ENCODE assay signal across 20 cellular contexts in genomic region chr2:64217198-64217869, GRCh38.
"Had no signal": no experiment of that assay in that cellular context is flagged by ENCODE, and none has a peak within 500 bp of the region (broad histone marks: within the 10 kb centered on the region; RNA-seq: fewer than 3 reads in every experiment).

No MANE protein-coding gene starts in this region.

- H3K36me3 ChIP-seq: right atrium auricular region, suprapubic skin, WERI-Rb-1 had no signal

- H3K4me3 Mint-ChIP-seq: activated CD4-positive, alpha-beta T cell treated with anti-CD3 and anti-CD28 coated beads, Interleukin-2, amount 10 ng/mL, durations not matched to agents 24 days and 14 days; dendritic cell treated with granulocyte-macrophage colony-stimulating factor and Interleukin-4, amounts not matched to agents 40 ng/mL and 50 ng/mL, for 4 days; naive thymus-derived CD8-positive, alpha-beta T cell; type B pancreatic cell had no signal

- H3K9me3 ChIP-seq: right atrium auricular region, suprapubic skin had no signal

- H3K27me3 ChIP-seq: right atrium auricular region, suprapubic skin had no signal

- H3K27me3 Mint-ChIP-seq: activated CD4-positive, alpha-beta T cell treated with anti-CD3 and anti-CD28 coated beads, Interleukin-2, amount 10 ng/mL, durations not matched to agents 24 days and 14 days; dendritic cell treated with granulocyte-macrophage colony-stimulating factor and Interleukin-4, amounts not matched to agents 40 ng/mL and 50 ng/mL, for 4 days; naive thymus-derived CD8-positive, alpha-beta T cell; progenitor cell of endocrine pancreas; T-helper 17 cell; type B pancreatic cell had no signal

- H3K36me3 Mint-ChIP-seq: naive thymus-derived CD8-positive, alpha-beta T cell; type B pancreatic cell had no signal

- ATAC-seq: naive thymus-derived CD8-positive, alpha-beta T cell; stimulated activated naive CD8-positive, alpha-beta T cell treated with anti-CD3 and anti-CD28 coated beads, Interleukin-15, Interleukin-2, amounts not matched to agents 100 U/mL and 50 U/mL, for 24 hours; T-helper 17 cell had no signal

- H3K9me3 Mint-ChIP-seq: activated CD4-positive, alpha-beta T cell treated with anti-CD3 and anti-CD28 coated beads, Interleukin-2, amount 10 ng/mL, durations not matched to agents 24 days and 14 days; dendritic cell treated with granulocyte-macrophage colony-stimulating factor and Interleukin-4, amounts not matched to agents 40 ng/mL and 50 ng/mL, for 4 days; naive thymus-derived CD8-positive, alpha-beta T cell; type B pancreatic cell had no signal

- H3K27ac ChIP-seq: right atrium auricular region, skin epidermis, suprapubic skin, WERI-Rb-1 had no signal

- H3K4me3 ChIP-seq: lung, right atrium auricular region, skin epidermis, suprapubic skin had no signal

- FAIRE-seq: islet of Langerhans had no signal

- DNase-seq: activated CD4-positive, alpha-beta T cell treated with anti-CD3 and anti-CD28 coated beads, Interleukin-2, amount 10 ng/mL, durations not matched to agents 24 days and 14 days; activated CD8-positive, alpha-beta memory T cell treated with anti-CD3 and anti-CD28 coated beads for 24 hours; activated gamma-delta T cell treated with Interleukin-2 at 50 U/mL for 16 hours; aorta; erythroblast; naive thymus-derived CD8-positive, alpha-beta T cell; occipital lobe; stimulated activated CD4-positive, alpha-beta T cell treated with anti-CD3 and anti-CD28 coated beads, Interleukin-15, amount 100 ng/mL, for 24 hours; stimulated activated CD4-positive, alpha-beta T cell treated with anti-CD3 and anti-CD28 coated beads, Interleukin-4, amount 100 ng/mL, for 1 hour; stimulated activated naive CD8-positive, alpha-beta T cell treated with anti-CD3 and anti-CD28 coated beads, Interleukin-15, Interleukin-2, amounts not matched to agents 100 U/mL and 50 U/mL, for 24 hours; T-helper 17 cell; WERI-Rb-1 had no signal

- H3K27ac Mint-ChIP-seq: activated CD4-positive, alpha-beta T cell treated with anti-CD3 and anti-CD28 coated beads, Interleukin-2, amount 10 ng/mL, durations not matched to agents 24 days and 14 days; dendritic cell treated with granulocyte-macrophage colony-stimulating factor and Interleukin-4, amounts not matched to agents 40 ng/mL and 50 ng/mL, for 4 days; progenitor cell of endocrine pancreas; T-helper 17 cell; type B pancreatic cell had no signal
